Comparison of ENCODE assay signal across 8 cellular contexts in genomic region chr16:75420987-75421819, GRCh38. TPM values are rescaled to one million over a fixed set of nuclear protein-coding genes. Genes with fewer than 3 reads are reported as not detected.
DNase-seq lines count a peak whose midpoint lies in the region; ATAC-seq and TF ChIP-seq lines count a peak whose summit lies in the region.

No MANE protein-coding gene starts in this region.

- H2AFZ ChIP-seq in IMR-90 (replicated peaks; ENCODE audit: low read length, poor library complexity) = peak overlapping the region; percentile 47

- H3K9me3 ChIP-seq in IMR-90 (ENCODE audit: control insufficient read depth, insufficient read depth, low read length) = no peaks in the 10 kb centered on the region
- H3K9me3 ChIP-seq in heart right ventricle = no peaks in the 10 kb centered on the region

- peak overlapping the region; percentile 59 to 81 for H3K4me3 Mint-ChIP-seq in CD14-positive monocyte
- H3K4me3 Mint-ChIP-seq in activated T-helper 2 cell treated with anti-CD3 and anti-CD28 coated beads, Interferon-gamma antibody, Interleukin-2, Interleukin-4, amounts not matched to agents 10 μg/mL and 5 μg/mL and 100 μg/mL, durations not matched to agents 14 hours and 24 hours and 36 hours (ENCODE audit: low read depth) = peak overlapping the region; percentile 39

- in situ Hi-C loops in IMR-90 (cut with MboI; ENCODE audit: low sequenced_read_pairs) = no loop called here

- no TSS peak for BruUV-seq in IMR-90 (replicated peaks; lab: Mats Ljungman, UMichigan)

- H4K20me1 ChIP-seq in IMR-90 (ENCODE audit: insufficient read depth, low read length) = peaks cover 17% of the 10 kb centered on the region

- no peak overlapping the region for H2AK9ac ChIP-seq in IMR-90 (replicated peaks; ENCODE audit: low read depth, low read length, poor library complexity)

- H3K9me3 Mint-ChIP-seq in CD14-positive monocyte = peaks cover 0 to 4% (median 0%) of the 10 kb centered on the region in 7 donors
- H3K9me3 Mint-ChIP-seq in activated T-helper 2 cell treated with anti-CD3 and anti-CD28 coated beads, Interferon-gamma antibody, Interleukin-2, Interleukin-4, amounts not matched to agents 10 μg/mL and 5 μg/mL and 100 μg/mL, durations not matched to agents 14 hours and 24 hours and 36 hours = no peaks in the 10 kb centered on the region

- POLR2A ChIA-PET in IMR-90 (lab: Charles Lee; ENCODE audit: unreplicated experiment) = interaction anchor here (0.5 to 0.9 kb wide), 2 partner anchors 10 to 432 kb away, joined by 3 to 7 read pairs; no protein-coding TSS in a partner anchor

- DNase-seq in CD14-positive monocyte (ENCODE audit: low spot score) (no peak), IMR-90 (peak; percentile 45), heart right ventricle (peak; percentile 82 to 85), retina (peak; percentile 61), GDM1 (lab: John Stamatoyannopoulos, UW) (no peak), dedifferentiated amniotic fluid mesenchymal stem cell (ENCODE audit: extremely low spot score) (no peak)
- no peak for DNase-seq in activated T-helper 2 cell treated with anti-CD3 and anti-CD28 coated beads, Interferon-gamma antibody, Interleukin-2, Interleukin-4, amounts not matched to agents 10 μg/mL and 5 μg/mL and 100 μg/mL, durations not matched to agents 14 hours and 24 hours and 36 hours (ENCODE audit: low spot score)

- ATAC-seq in GM19467 (IDR thresholded peaks at IDR 0.05; ENCODE audit: unreplicated experiment) (peak; percentile 59), IMR-90 (ENCODE audit: low read depth) (peak; percentile 69), heart right ventricle (peak; percentile 78 to 96 (median 93))

- no CpG with 5 or more reads among the region's 8 CpGs for WGBS in IMR-90 (ENCODE audit: extremely low coverage in 2 of 2, insufficient read length in 1 of 2), 2 experiments
- WGBS in heart right ventricle, 2 donors = 31 to 33% methylated on average over 8 of the region's 8 CpGs

- dilution Hi-C loops in IMR-90 (cut with HindIII; ENCODE audit: low sequenced_read_pairs, unreplicated experiment) = no loop called here

- H3K18ac ChIP-seq in IMR-90 (ENCODE audit: low read depth, low read length) = no peak overlapping the region

- H3K36me3 ChIP-seq in IMR-90 (ENCODE audit: control insufficient read depth, insufficient read depth, low read length) (no peaks in the 10 kb centered on the region), heart right ventricle (no peaks in the 10 kb centered on the region)

- H3K4me3 ChIP-seq in IMR-90 (ENCODE audit: insufficient read depth, low read depth, low read length) = no peak overlapping the region
- peak overlapping the region in 2 of 10 donors; percentile 2 to 14 for H3K4me3 ChIP-seq in heart right ventricle

- peak overlapping the region; percentile 15; the same call in 1 of the 2 replicates for H3K4ac ChIP-seq in IMR-90 (ENCODE audit: low read depth, low read length)

- H4K5ac ChIP-seq in IMR-90 (ENCODE audit: low read depth, low read length) = no peak overlapping the region; the same call in 1 of the 2 replicates

- intact Hi-C loops in CD14-positive monocyte (cut with micrococcal nuclease) = no loop called here
- intact Hi-C loops in IMR-90 (cut with micrococcal nuclease) = no loop called here
- intact Hi-C loops in activated T-helper 2 cell treated with anti-CD3 and anti-CD28 coated beads, Interferon-gamma antibody, Interleukin-2, Interleukin-4, amounts not matched to agents 10 μg/mL and 5 μg/mL and 100 μg/mL, durations not matched to agents 14 hours and 24 hours and 36 hours (cut with micrococcal nuclease) = no loop called here
- intact Hi-C loops in heart right ventricle (cut with DNase I) = no loop called here

- TF ChIP-seq CTCF in CD14-positive monocyte (IDR thresholded peaks at IDR 0.05) = no peak
- TF ChIP-seq CTCF in IMR-90 (conservative IDR thresholded peaks at IDR 0.05; ENCODE audit: low read depth, low read length) = no peak
- peak in 2 of 9 donors; percentile 7 to 11 for TF ChIP-seq CTCF in heart right ventricle (IDR thresholded peaks at IDR 0.05)

- H3K27ac ChIP-seq in IMR-90 (ENCODE audit: insufficient read depth, low read length) (no peak overlapping the region), heart right ventricle (peak overlapping the region in 8 of 10 donors; percentile 14 to 71 (median 52))

- H3K9me1 ChIP-seq in IMR-90 (ENCODE audit: insufficient read depth, low read length) = peaks cover 3% of the 10 kb centered on the region; the same call in 1 of the 2 replicates

- H3K27me3 ChIP-seq in IMR-90 (ENCODE audit: control insufficient read depth, insufficient read depth, low read length) (no peaks in the 10 kb centered on the region), heart right ventricle (no peaks in the 10 kb centered on the region)

- TF ChIP-seq RAD21 in IMR-90 (IDR thresholded peaks at IDR 0.05; ENCODE audit: low read length) = no peak

- peaks cover 0 to 2% (median 0%) of the 10 kb centered on the region in 3 donors for H3K27me3 Mint-ChIP-seq in CD14-positive monocyte (ENCODE audit: low read depth in 3 of 3)
- H3K27me3 Mint-ChIP-seq in activated T-helper 2 cell treated with anti-CD3 and anti-CD28 coated beads, Interferon-gamma antibody, Interleukin-2, Interleukin-4, amounts not matched to agents 10 μg/mL and 5 μg/mL and 100 μg/mL, durations not matched to agents 14 hours and 24 hours and 36 hours (ENCODE audit: low read depth) = no peaks in the 10 kb centered on the region

- H3K23ac ChIP-seq in IMR-90 (ENCODE audit: low read depth, low read length) = peak overlapping the region; percentile 59; the same call in 1 of the 2 replicates

- no peak overlapping the region for H2BK15ac ChIP-seq in IMR-90 (ENCODE audit: low read depth, low read length)

- H3K4me1 ChIP-seq in IMR-90 (ENCODE audit: control insufficient read depth, insufficient read depth, low read length) = peaks cover 9% of the 10 kb centered on the region
- H3K4me1 ChIP-seq in heart right ventricle = peaks cover 2 to 43% (median 26%) of the 10 kb centered on the region in 9 donors

- H3K56ac ChIP-seq in IMR-90 (ENCODE audit: extremely low read depth, insufficient read depth, low read length) = no peak overlapping the region; the same call in none of the 2 replicates

- no peak overlapping the region for H2BK120ac ChIP-seq in IMR-90 (ENCODE audit: low read depth, low read length)

- H3K4me2 ChIP-seq in IMR-90 (ENCODE audit: low read depth, low read length) = peak overlapping the region; percentile 72

- peak overlapping the region; percentile 76; the same call in 1 of the 2 replicates for H3K14ac ChIP-seq in IMR-90 (replicated peaks; ENCODE audit: low read depth, low read length)

- H3K4me1 Mint-ChIP-seq in CD14-positive monocyte = peaks cover 15% of the 10 kb centered on the region
- H3K4me1 Mint-ChIP-seq in activated T-helper 2 cell treated with anti-CD3 and anti-CD28 coated beads, Interferon-gamma antibody, Interleukin-2, Interleukin-4, amounts not matched to agents 10 μg/mL and 5 μg/mL and 100 μg/mL, durations not matched to agents 14 hours and 24 hours and 36 hours (ENCODE audit: low read depth) = peaks cover 19% of the 10 kb centered on the region

- no peak overlapping the region for H2BK20ac ChIP-seq in IMR-90 (ENCODE audit: low read depth, low read length)

- no peak overlapping the region for H2AK5ac ChIP-seq in IMR-90 (ENCODE audit: low read depth, low read length)

- H3K9ac ChIP-seq in IMR-90 (ENCODE audit: low read depth, low read length) = no peak overlapping the region; the same call in 1 of the 2 replicates

- peak overlapping the region; percentile 54; the same call in 1 of the 2 replicates for H4K91ac ChIP-seq in IMR-90 (ENCODE audit: insufficient read depth, low read depth, low read length)

- no peak for TF ChIP-seq POLR2A in IMR-90 (IDR thresholded peaks at IDR 0.05; ENCODE audit: low read depth, low read length)

- H3K36me3 Mint-ChIP-seq in CD14-positive monocyte = peaks cover 3 to 4% of the 10 kb centered on the region in 2 donors
- peaks cover 10% of the 10 kb centered on the region for H3K36me3 Mint-ChIP-seq in activated T-helper 2 cell treated with anti-CD3 and anti-CD28 coated beads, Interferon-gamma antibody, Interleukin-2, Interleukin-4, amounts not matched to agents 10 μg/mL and 5 μg/mL and 100 μg/mL, durations not matched to agents 14 hours and 24 hours and 36 hours (ENCODE audit: low read depth)

- H2BK5ac ChIP-seq in IMR-90 (ENCODE audit: low read depth, low read length, poor library complexity, severe bottlenecking) = peak overlapping the region; percentile 55

- peaks cover 31 to 65% of the 10 kb centered on the region in 2 experiments for H3K79me1 ChIP-seq in IMR-90 (ENCODE audit: low read depth in 1 of 2, low read length in 2 of 2)

- CTCF ChIA-PET in IMR-90 (lab: Yijun Ruan, JAX) = interaction anchor here (0.7 kb wide), 2 partner anchors 19 to 75 kb away, joined by 3 read pairs; no protein-coding TSS in a partner anchor

- H4K8ac ChIP-seq in IMR-90 (ENCODE audit: low read depth in 2 of 2, low read length in 2 of 2) = peak overlapping the region; percentile 72 to 92

- peak overlapping the region in 3 of 7 donors; percentile 3 to 73 (median 48) for H3K27ac Mint-ChIP-seq in CD14-positive monocyte
- H3K27ac Mint-ChIP-seq in activated T-helper 2 cell treated with anti-CD3 and anti-CD28 coated beads, Interferon-gamma antibody, Interleukin-2, Interleukin-4, amounts not matched to agents 10 μg/mL and 5 μg/mL and 100 μg/mL, durations not matched to agents 14 hours and 24 hours and 36 hours = peak overlapping the region; percentile 75

RNA-seq across cellular contexts. Expression of gene CFDP1, which starts 12.1 kb away (rescaled TPM):
- polyA plus RNA-seq in CD14-positive monocyte = 10 to 100 TPM; 19.0 to 23.2 TPM
- total RNA-seq in IMR-90 (2012; rRNA removed) = 15.6 and 32.5 TPM in 2 replicates
- 36.2 and 38.7 TPM in 2 replicates for polyA plus RNA-seq in IMR-90 (2012; rRNA removed)
- polyA plus RNA-seq in IMR-90 (2012; cell fraction: cytosol; rRNA removed) = 5.4 and 8.9 TPM in 2 replicates
- 1.8 and 16.7 TPM in 2 replicates for polyA plus RNA-seq in IMR-90 (2012; cell fraction: nucleus; rRNA removed; ENCODE audit: low replicate concordance)
- 33.5 and 37.5 TPM in 2 replicates for total RNA-seq in activated T-helper 2 cell treated with anti-CD3 and anti-CD28 coated beads, Interferon-gamma antibody, Interleukin-2, Interleukin-4, amounts not matched to agents 10 μg/mL and 5 μg/mL and 100 μg/mL, durations not matched to agents 14 hours and 24 hours and 36 hours
- total RNA-seq in heart right ventricle = 10 to 100 TPM; 19.0 to 27.8 (median 24.9) TPM
- 10 to 100 TPM; 38.6 to 63.6 TPM for polyA plus RNA-seq in heart right ventricle

RNA-seq across cellular contexts. Expression of gene TMEM170A, which starts 43.3 kb away (rescaled TPM):
- 10 to 100 TPM; 25.4 to 31.6 TPM for polyA plus RNA-seq in CD14-positive monocyte
- 10.9 and 16.7 TPM in 2 replicates for total RNA-seq in IMR-90 (2012; rRNA removed)
- 6.1 and 7.3 TPM in 2 replicates for polyA plus RNA-seq in IMR-90 (2012; rRNA removed)
- 3.5 and 4.3 TPM in 2 replicates for polyA plus RNA-seq in IMR-90 (2012; cell fraction: cytosol; rRNA removed)
- polyA plus RNA-seq in IMR-90 (2012; cell fraction: nucleus; rRNA removed; ENCODE audit: low replicate concordance) = 5.3 and 10.1 TPM in 2 replicates
- total RNA-seq in activated T-helper 2 cell treated with anti-CD3 and anti-CD28 coated beads, Interferon-gamma antibody, Interleukin-2, Interleukin-4, amounts not matched to agents 10 μg/mL and 5 μg/mL and 100 μg/mL, durations not matched to agents 14 hours and 24 hours and 36 hours = 35.6 and 39.9 TPM in 2 replicates
- total RNA-seq in heart right ventricle = 10 to 100 TPM in 4 of 10 donors, 1 to 10 TPM in 6; 7.2 to 12.5 (median 9.3) TPM
- polyA plus RNA-seq in heart right ventricle = 1 to 10 TPM; 3.8 to 6.9 TPM

Comparison
In these comparisons a context has a peak if more than half of its experiments do, and no peak if none do; other contexts are left out.
1. DNase-seq: peak in IMR-90 (single experiment), heart right ventricle (2 of 2) and retina (single experiment); none in CD14-positive monocyte (single experiment), activated T-helper 2 cell treated with anti-CD3 and anti-CD28 coated beads, Interferon-gamma antibody, Interleukin-2, Interleukin-4, amounts not matched to agents 10 μg/mL and 5 μg/mL and 100 μg/mL, durations not matched to agents 14 hours and 24 hours and 36 hours (single experiment), GDM1 (single experiment) and dedifferentiated amniotic fluid mesenchymal stem cell (single experiment).
2. Peak in every context shown above with its lines, with median percentiles within 50 percentile points of each other: ATAC-seq.